17 cellular contexts compared by ENCODE assay signal in genomic region chr9:19430201-19430760, GRCh38. TPM values are rescaled to one million over a fixed set of nuclear protein-coding genes. Genes with fewer than 3 reads are reported as not detected.
DNase-seq lines count a peak whose midpoint lies in the region; ATAC-seq, FAIRE-seq and TF ChIP-seq lines count a peak whose summit lies in the region.
"Had no signal": no experiment of that assay in that cellular context is flagged by ENCODE, and none has a peak within 500 bp of the region (broad histone marks: within the 10 kb centered on the region; RNA-seq: fewer than 3 reads in every experiment).

No MANE protein-coding gene starts in this region.

- TF ChIP-seq CTCF in coronary artery (IDR thresholded peaks at IDR 0.05) = no peak
- TF ChIP-seq CTCF in nephron progenitor cell (IDR thresholded peaks at IDR 0.05) = no peak
- no peak for TF ChIP-seq CTCF in thoracic aorta (IDR thresholded peaks at IDR 0.05)

- no peak for FAIRE-seq in small intestine (lab: Jason Lieb, UNC)
- FAIRE-seq: RCC 7860 had no signal

- H3K9me3 ChIP-seq in adipocyte (ENCODE audit: control insufficient read depth, low read length) = no peaks in the 10 kb centered on the region
- no peaks in the 10 kb centered on the region for H3K9me3 ChIP-seq in thoracic aorta
- no peaks in the 10 kb centered on the region for H3K9me3 ChIP-seq in small intestine (ENCODE audit: control insufficient read depth, low read depth)
- H3K9me3 ChIP-seq: MG63 had no signal

- peaks cover 25% of the 10 kb centered on the region for H3K9me3 Mint-ChIP-seq in nephron progenitor cell

- H3K27ac ChIP-seq in coronary artery (peak overlapping the region; percentile 68 to 79), thoracic aorta (peak overlapping the region; percentile 61 to 72), small intestine (ENCODE audit: low read depth in 1 of 2, low read length in 1 of 2) (no peak overlapping the region)

- H3K4me1 ChIP-seq in adipocyte (ENCODE audit: control insufficient read depth, insufficient read depth, low read length) (peaks cover 28% of the 10 kb centered on the region), thoracic aorta (ENCODE audit: control insufficient read depth in 1 of 2, low read depth in 2 of 2) (peaks cover 10 to 24% of the 10 kb centered on the region in 2 donors), small intestine (ENCODE audit: control insufficient read depth in 2 of 2, insufficient read depth in 1 of 2, low read depth in 1 of 2, low read length in 1 of 2) (no peaks in the 10 kb centered on the region)

- H3K27ac Mint-ChIP-seq in nephron progenitor cell = peak overlapping the region; percentile 98

- ATAC-seq in thoracic aorta (ENCODE audit: insufficient number of reproducible peaks, low FRiP score, low read depth) (no peak), HG02798 (IDR thresholded peaks at IDR 0.05; ENCODE audit: poor library complexity, unreplicated experiment) (no peak), HG03354 (IDR thresholded peaks at IDR 0.05; ENCODE audit: poor library complexity, severe bottlenecking, unreplicated experiment) (no peak)

- H3K4me3 Mint-ChIP-seq in nephron progenitor cell = peak overlapping the region; percentile 35
- H3K4me3 Mint-ChIP-seq: H9 had no signal

- H3K27me3 Mint-ChIP-seq in nephron progenitor cell (ENCODE audit: low read depth, poor library complexity) = peaks cover 4% of the 10 kb centered on the region

- no peaks in the 10 kb centered on the region for H3K27me3 ChIP-seq in adipocyte (replicated peaks; ENCODE audit: control insufficient read depth, insufficient read depth, low read length)
- H3K27me3 ChIP-seq in thoracic aorta (replicated peaks; ENCODE audit: insufficient read depth) = no peaks in the 10 kb centered on the region
- H3K27me3 ChIP-seq in small intestine (ENCODE audit: control insufficient read depth in 2 of 2, insufficient read depth in 2 of 2, low read length in 2 of 2) = no peaks in the 10 kb centered on the region
- H3K27me3 ChIP-seq: MG63 had no signal

- H3K4me1 Mint-ChIP-seq in nephron progenitor cell = peaks cover 25% of the 10 kb centered on the region

- peaks cover 22% of the 10 kb centered on the region for H3K36me3 ChIP-seq in adipocyte (ENCODE audit: control insufficient read depth, insufficient read depth, low read length, severe bottlenecking)
- H3K36me3 ChIP-seq in thoracic aorta = peaks cover 3% of the 10 kb centered on the region
- H3K36me3 ChIP-seq in small intestine (ENCODE audit: control insufficient read depth in 2 of 2, insufficient read depth in 2 of 2, low read length in 2 of 2) = no peaks in the 10 kb centered on the region
- H3K36me3 ChIP-seq: MG63 had no signal

- WGBS in small intestine, 3 donors = 81 to 91% (median 89%) methylated on average over 2 of the region's 2 CpGs

- H3K9ac ChIP-seq in adipocyte (ENCODE audit: low read length) = peak overlapping the region; percentile 62

- no peak overlapping the region for H3K4me3 ChIP-seq in adipocyte (ENCODE audit: low read length)
- no peak overlapping the region for H3K4me3 ChIP-seq in coronary artery
- H3K4me3 ChIP-seq in thoracic aorta = no peak overlapping the region
- no peak overlapping the region for H3K4me3 ChIP-seq in small intestine (ENCODE audit: low read depth in 1 of 2, low read length in 2 of 2)
- H3K4me3 ChIP-seq: MG63 had no signal

- no peak for DNase-seq in adipocyte (ENCODE audit: low read depth)
- DNase-seq in coronary artery (ENCODE audit: low spot score) = no peak
- no peak for DNase-seq in nephron progenitor cell
- DNase-seq in thoracic aorta (ENCODE audit: low spot score) = no peak
- no peak for DNase-seq in small intestine
- DNase-seq: AML-193, DMS53, H9, Karpas-422, MG63, NCI-H1092, NCI-H2227 treated with DMSO at 0.1 percent for 48 hours, NCI-H524 treated with DMSO at 0.1 percent for 48 hours, SHP77 treated with DMSO at 0.1 percent for 48 hours had no signal

- peaks cover 56% of the 10 kb centered on the region for H3K36me3 Mint-ChIP-seq in nephron progenitor cell (ENCODE audit: low read depth)

RNA-seq across cellular contexts. Expression of gene ACER2, which starts 21.5 kb away (rescaled TPM):
- total RNA-seq in thoracic aorta = 1 to 10 TPM; 6.8 to 7.3 TPM
- 1 to 10 TPM in 2 of 3 donors, under 1 TPM in 1; 0.45 to 1.1 (median 1.1) TPM for polyA plus RNA-seq in small intestine

RNA-seq across cellular contexts. Expression of gene RPS6, which starts 50.2 kb away (rescaled TPM):
- total RNA-seq in thoracic aorta = 100 to 1,000 TPM; 602 to 678 TPM
- 1,000 to 10,000 TPM; 1,868 to 4,030 (median 3,204) TPM for polyA plus RNA-seq in small intestine

Comparison
In these comparisons a context has a peak if more than half of its experiments do, and no peak if none do; other contexts are left out.
1. H3K27ac ChIP-seq: peak in coronary artery (2 of 2) and thoracic aorta (2 of 2); none in small intestine (0 of 2).